ENCODE assay signal across 19 cellular contexts in genomic region chr11:76796511-76797203, GRCh38. TPM values are rescaled to one million over a fixed set of nuclear protein-coding genes. Genes with fewer than 3 reads are reported as not detected.
A peak's percentile ranks its signal among the peaks of the same experiment; 100 is the strongest.
DNase-seq lines count a peak whose midpoint lies in the region; ATAC-seq and TF ChIP-seq lines count a peak whose summit lies in the region.
"Had no signal": no experiment of that assay in that cellular context is flagged by ENCODE, and none has a peak within 500 bp of the region (broad histone marks: within the 10 kb centered on the region; RNA-seq: fewer than 3 reads in every experiment).

No MANE protein-coding gene starts in this region.

- H3K36me3 Mint-ChIP-seq in natural killer cell: no peaks in the 10 kb centered on the region
- no peaks in the 10 kb centered on the region for H3K36me3 Mint-ChIP-seq in natural killer cell treated with Interleukin-12 subunit alpha and Interleukin-12 subunit beta and Interleukin-15 and Interleukin-18, amount 100 ng/mL, for 72 hours
- H3K36me3 Mint-ChIP-seq: CD4-positive, CD25-positive, alpha-beta regulatory T cell had no signal

- H3K36me3 ChIP-seq in vagina: peaks cover 0 to 19% of the 10 kb centered on the region in 2 donors

- TF ChIP-seq CTCF in natural killer cell (IDR thresholded peaks at IDR 0.05) (no peak), vagina (IDR thresholded peaks at IDR 0.05) (no peak)

- H3K9me3 Mint-ChIP-seq in natural killer cell: no peaks in the 10 kb centered on the region
- no peaks in the 10 kb centered on the region for H3K9me3 Mint-ChIP-seq in natural killer cell treated with Interleukin-12 subunit alpha and Interleukin-12 subunit beta and Interleukin-15 and Interleukin-18, amount 100 ng/mL, for 72 hours

- H3K27ac ChIP-seq in vagina: peak overlapping the region; percentile 84
- H3K27ac ChIP-seq: GM23248, KMS-11 had no signal

- intact Hi-C loops in natural killer cell (cut with micrococcal nuclease): no loop called here
- intact Hi-C loops in posterior vena cava (cut with DNase I): loop anchor here in 1 of 2 donors (5.0 kb wide), 1 partner anchor 59 kb away; no protein-coding TSS in a partner anchor
- intact Hi-C loops in vagina (cut with DNase I): loop anchor here (5.0 kb wide), 1 partner anchor 64 kb away; no protein-coding TSS in a partner anchor
- intact Hi-C loops in cardiac septum (cut with DNase I): no loop called here

- H3K4me1 Mint-ChIP-seq in natural killer cell: peaks cover 0 to 19% of the 10 kb centered on the region in 2 donors
- no peaks in the 10 kb centered on the region for H3K4me1 Mint-ChIP-seq in natural killer cell treated with Interleukin-12 subunit alpha and Interleukin-12 subunit beta and Interleukin-15 and Interleukin-18, amount 100 ng/mL, for 72 hours (ENCODE audit: low read depth in 2 of 2)

- no peak overlapping the region for H3K4me3 Mint-ChIP-seq in natural killer cell
- no peak overlapping the region for H3K4me3 Mint-ChIP-seq in natural killer cell treated with Interleukin-12 subunit alpha and Interleukin-12 subunit beta and Interleukin-15 and Interleukin-18, amount 100 ng/mL, for 72 hours
- H3K4me3 Mint-ChIP-seq: CD4-positive, CD25-positive, alpha-beta regulatory T cell had no signal

- TF ChIP-seq POLR2A in vagina (IDR thresholded peaks at IDR 0.05): no peak

- H3K4me1 ChIP-seq in vagina: peaks cover 99% of the 10 kb centered on the region

- ATAC-seq in natural killer cell (no peak), GM21528 (IDR thresholded peaks at IDR 0.05; ENCODE audit: low FRiP score, unreplicated experiment) (no peak)
- no peak for ATAC-seq in natural killer cell treated with Interleukin-12 subunit alpha and Interleukin-12 subunit beta and Interleukin-15 and Interleukin-18, amount 100 ng/mL, for 72 hours
- ATAC-seq: Panc1 had no signal

- peaks cover 0 to 3% of the 10 kb centered on the region in 2 donors for H3K27me3 Mint-ChIP-seq in natural killer cell (ENCODE audit: low read depth in 2 of 2)
- no peaks in the 10 kb centered on the region for H3K27me3 Mint-ChIP-seq in natural killer cell treated with Interleukin-12 subunit alpha and Interleukin-12 subunit beta and Interleukin-15 and Interleukin-18, amount 100 ng/mL, for 72 hours

- H3K9me3 ChIP-seq in vagina: no peaks in the 10 kb centered on the region
- H3K9me3 ChIP-seq: MG63 had no signal

- H3K27ac Mint-ChIP-seq in natural killer cell: no peak overlapping the region
- no peak overlapping the region for H3K27ac Mint-ChIP-seq in natural killer cell treated with Interleukin-12 subunit alpha and Interleukin-12 subunit beta and Interleukin-15 and Interleukin-18, amount 100 ng/mL, for 72 hours
- H3K27ac Mint-ChIP-seq: CD4-positive, CD25-positive, alpha-beta regulatory T cell had no signal

- DNase-seq in natural killer cell (peak; percentile 9), iPS-NIHi11 (ENCODE audit: low spot score) (peak; percentile 1), posterior vena cava (ENCODE audit: low spot score) (peak; percentile 68), vagina (ENCODE audit: extremely low spot score in 2 of 2) (peak; percentile 64 to 87), 8988T (no peak), cardiac septum (ENCODE audit: low spot score) (no peak)
- no peak for DNase-seq in natural killer cell treated with Interleukin-12 subunit alpha and Interleukin-12 subunit beta and Interleukin-15 and Interleukin-18, amount 100 ng/mL, for 72 hours (ENCODE audit: low spot score)
- DNase-seq: CD4-positive, CD25-positive, alpha-beta regulatory T cell; DMS79; GM23248; MG63; NCI-H1092 treated with DMSO at 0.1 percent for 48 hours; NCI-H187; NCI-H446 treated with DMSO at 0.1 percent for 48 hours; NCI-H774; SHP77 treated with DMSO at 0.1 percent for 48 hours had no signal

- H3K27me3 ChIP-seq in vagina: no peaks in the 10 kb centered on the region
- H3K27me3 ChIP-seq: MG63 had no signal

- no peak overlapping the region for H3K4me3 ChIP-seq in vagina
- H3K4me3 ChIP-seq: GM23248, MG63 had no signal

RNA-seq across cellular contexts. Expression of gene TSKU, which starts 13.5 kb away (rescaled TPM):
- not detected for total RNA-seq in natural killer cell
- not detected for total RNA-seq in natural killer cell treated with Interleukin-12 subunit alpha and Interleukin-12 subunit beta and Interleukin-15 and Interleukin-18, amount 100 ng/mL, for 72 hours
- total RNA-seq in posterior vena cava: 10 to 100 TPM; 64.0 to 77.6 TPM
- 144 TPM for total RNA-seq in vagina
- 6.9 TPM for total RNA-seq in cardiac septum
- total RNA-seq: CD4-positive, CD25-positive, alpha-beta regulatory T cell had no signal

Comparison
In these comparisons a context has a peak if more than half of its experiments do, and no peak if none do; other contexts are left out.
1. DNase-seq: peak in natural killer cell (single experiment), iPS-NIHi11 (single experiment), posterior vena cava (single experiment) and vagina (2 of 2); none in natural killer cell treated with Interleukin-12 subunit alpha and Interleukin-12 subunit beta and Interleukin-15 and Interleukin-18, amount 100 ng/mL, for 72 hours (single experiment), 8988T (single experiment) and cardiac septum (single experiment).